Comparison of ENCODE assay signal across 1 cellular context in the genomic region with DNA sequence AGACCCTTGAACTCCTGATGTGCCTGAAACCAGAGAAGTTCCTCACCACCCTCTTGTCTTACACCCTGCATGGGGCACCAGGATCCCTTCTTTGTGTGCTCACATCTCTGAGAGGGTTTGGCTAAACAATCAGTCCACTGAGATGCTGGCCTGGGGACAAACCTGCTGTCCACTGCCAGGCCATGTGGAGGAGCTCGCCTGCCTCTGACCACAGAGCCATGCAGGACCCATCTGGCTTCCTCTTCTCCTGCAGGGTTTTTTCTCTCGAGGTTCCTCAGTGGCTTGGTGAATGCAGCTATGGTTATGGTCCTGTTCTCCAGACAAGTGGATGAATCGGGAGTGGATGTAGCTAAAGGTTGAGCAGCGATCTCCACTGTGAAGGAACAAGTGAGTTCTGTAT.
TF ChIP-seq lines count a peak whose summit lies in the region.

No MANE protein-coding gene starts in this region.

TF ChIP-seq in H1, 55 proteins besides CTCF, POLR2A, EP300 and RAD21:
- TF ChIP-seq, protein P1, sequence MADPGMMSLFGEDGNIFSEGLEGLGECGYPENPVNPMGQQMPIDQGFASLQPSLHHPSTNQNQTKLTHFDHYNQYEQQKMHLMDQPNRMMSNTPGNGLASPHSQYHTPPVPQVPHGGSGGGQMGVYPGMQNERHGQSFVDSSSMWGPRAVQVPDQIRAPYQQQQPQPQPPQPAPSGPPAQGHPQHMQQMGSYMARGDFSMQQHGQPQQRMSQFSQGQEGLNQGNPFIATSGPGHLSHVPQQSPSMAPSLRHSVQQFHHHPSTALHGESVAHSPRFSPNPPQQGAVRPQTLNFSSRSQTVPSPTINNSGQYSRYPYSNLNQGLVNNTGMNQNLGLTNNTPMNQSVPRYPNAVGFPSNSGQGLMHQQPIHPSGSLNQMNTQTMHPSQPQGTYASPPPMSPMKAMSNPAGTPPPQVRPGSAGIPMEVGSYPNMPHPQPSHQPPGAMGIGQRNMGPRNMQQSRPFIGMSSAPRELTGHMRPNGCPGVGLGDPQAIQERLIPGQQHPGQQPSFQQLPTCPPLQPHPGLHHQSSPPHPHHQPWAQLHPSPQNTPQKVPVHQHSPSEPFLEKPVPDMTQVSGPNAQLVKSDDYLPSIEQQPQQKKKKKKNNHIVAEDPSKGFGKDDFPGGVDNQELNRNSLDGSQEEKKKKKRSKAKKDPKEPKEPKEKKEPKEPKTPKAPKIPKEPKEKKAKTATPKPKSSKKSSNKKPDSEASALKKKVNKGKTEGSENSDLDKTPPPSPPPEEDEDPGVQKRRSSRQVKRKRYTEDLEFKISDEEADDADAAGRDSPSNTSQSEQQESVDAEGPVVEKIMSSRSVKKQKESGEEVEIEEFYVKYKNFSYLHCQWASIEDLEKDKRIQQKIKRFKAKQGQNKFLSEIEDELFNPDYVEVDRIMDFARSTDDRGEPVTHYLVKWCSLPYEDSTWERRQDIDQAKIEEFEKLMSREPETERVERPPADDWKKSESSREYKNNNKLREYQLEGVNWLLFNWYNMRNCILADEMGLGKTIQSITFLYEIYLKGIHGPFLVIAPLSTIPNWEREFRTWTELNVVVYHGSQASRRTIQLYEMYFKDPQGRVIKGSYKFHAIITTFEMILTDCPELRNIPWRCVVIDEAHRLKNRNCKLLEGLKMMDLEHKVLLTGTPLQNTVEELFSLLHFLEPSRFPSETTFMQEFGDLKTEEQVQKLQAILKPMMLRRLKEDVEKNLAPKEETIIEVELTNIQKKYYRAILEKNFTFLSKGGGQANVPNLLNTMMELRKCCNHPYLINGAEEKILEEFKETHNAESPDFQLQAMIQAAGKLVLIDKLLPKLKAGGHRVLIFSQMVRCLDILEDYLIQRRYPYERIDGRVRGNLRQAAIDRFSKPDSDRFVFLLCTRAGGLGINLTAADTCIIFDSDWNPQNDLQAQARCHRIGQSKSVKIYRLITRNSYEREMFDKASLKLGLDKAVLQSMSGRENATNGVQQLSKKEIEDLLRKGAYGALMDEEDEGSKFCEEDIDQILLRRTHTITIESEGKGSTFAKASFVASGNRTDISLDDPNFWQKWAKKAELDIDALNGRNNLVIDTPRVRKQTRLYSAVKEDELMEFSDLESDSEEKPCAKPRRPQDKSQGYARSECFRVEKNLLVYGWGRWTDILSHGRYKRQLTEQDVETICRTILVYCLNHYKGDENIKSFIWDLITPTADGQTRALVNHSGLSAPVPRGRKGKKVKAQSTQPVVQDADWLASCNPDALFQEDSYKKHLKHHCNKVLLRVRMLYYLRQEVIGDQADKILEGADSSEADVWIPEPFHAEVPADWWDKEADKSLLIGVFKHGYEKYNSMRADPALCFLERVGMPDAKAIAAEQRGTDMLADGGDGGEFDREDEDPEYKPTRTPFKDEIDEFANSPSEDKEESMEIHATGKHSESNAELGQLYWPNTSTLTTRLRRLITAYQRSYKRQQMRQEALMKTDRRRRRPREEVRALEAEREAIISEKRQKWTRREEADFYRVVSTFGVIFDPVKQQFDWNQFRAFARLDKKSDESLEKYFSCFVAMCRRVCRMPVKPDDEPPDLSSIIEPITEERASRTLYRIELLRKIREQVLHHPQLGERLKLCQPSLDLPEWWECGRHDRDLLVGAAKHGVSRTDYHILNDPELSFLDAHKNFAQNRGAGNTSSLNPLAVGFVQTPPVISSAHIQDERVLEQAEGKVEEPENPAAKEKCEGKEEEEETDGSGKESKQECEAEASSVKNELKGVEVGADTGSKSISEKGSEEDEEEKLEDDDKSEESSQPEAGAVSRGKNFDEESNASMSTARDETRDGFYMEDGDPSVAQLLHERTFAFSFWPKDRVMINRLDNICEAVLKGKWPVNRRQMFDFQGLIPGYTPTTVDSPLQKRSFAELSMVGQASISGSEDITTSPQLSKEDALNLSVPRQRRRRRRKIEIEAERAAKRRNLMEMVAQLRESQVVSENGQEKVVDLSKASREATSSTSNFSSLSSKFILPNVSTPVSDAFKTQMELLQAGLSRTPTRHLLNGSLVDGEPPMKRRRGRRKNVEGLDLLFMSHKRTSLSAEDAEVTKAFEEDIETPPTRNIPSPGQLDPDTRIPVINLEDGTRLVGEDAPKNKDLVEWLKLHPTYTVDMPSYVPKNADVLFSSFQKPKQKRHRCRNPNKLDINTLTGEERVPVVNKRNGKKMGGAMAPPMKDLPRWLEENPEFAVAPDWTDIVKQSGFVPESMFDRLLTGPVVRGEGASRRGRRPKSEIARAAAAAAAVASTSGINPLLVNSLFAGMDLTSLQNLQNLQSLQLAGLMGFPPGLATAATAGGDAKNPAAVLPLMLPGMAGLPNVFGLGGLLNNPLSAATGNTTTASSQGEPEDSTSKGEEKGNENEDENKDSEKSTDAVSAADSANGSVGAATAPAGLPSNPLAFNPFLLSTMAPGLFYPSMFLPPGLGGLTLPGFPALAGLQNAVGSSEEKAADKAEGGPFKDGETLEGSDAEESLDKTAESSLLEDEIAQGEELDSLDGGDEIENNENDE (IDR thresholded peaks at IDR 0.05; ENCODE audit: insufficient replicate concordance, low read length): no peak
- TF ChIP-seq YY1 (IDR thresholded peaks at IDR 0.05; ENCODE audit: low read depth, low read length) (no peak), SUZ12 (IDR thresholded peaks at IDR 0.05; ENCODE audit: low read length) (no peak), POLR2AphosphoS5 (IDR thresholded peaks at IDR 0.05; ENCODE audit: low read depth, low read length) (no peak), TEAD4 (IDR thresholded peaks at IDR 0.05; ENCODE audit: low read depth, low read length) (no peak), GTF2F1 (IDR thresholded peaks at IDR 0.05; ENCODE audit: borderline replicate concordance, low read depth, low read length) (no peak), JUN (IDR thresholded peaks at IDR 0.05; ENCODE audit: low read depth, low read length) (no peak), PHF8 (conservative IDR thresholded peaks at IDR 0.05; ENCODE audit: low read depth, low read length) (no peak), BACH1 (IDR thresholded peaks at IDR 0.05; ENCODE audit: low read length) (no peak), TBP (IDR thresholded peaks at IDR 0.05; ENCODE audit: low read depth, low read length) (no peak), SP1 (IDR thresholded peaks at IDR 0.05; ENCODE audit: low read depth, low read length) (no peak), NRF1 (IDR thresholded peaks at IDR 0.05; ENCODE audit: low read depth, low read length) (no peak), RBBP5 (IDR thresholded peaks at IDR 0.05; ENCODE audit: borderline replicate concordance, low read depth, low read length) (no peak), RXRA (IDR thresholded peaks at IDR 0.05; ENCODE audit: insufficient read depth, low read depth, low read length) (no peak), KDM1A (IDR thresholded peaks at IDR 0.05; ENCODE audit: borderline replicate concordance, low read length) (no peak), JUND (IDR thresholded peaks at IDR 0.05; ENCODE audit: low read length) (no peak), SAP30 (IDR thresholded peaks at IDR 0.05; ENCODE audit: insufficient read depth, insufficient replicate concordance, low read length) (no peak), SIN3A (conservative IDR thresholded peaks at IDR 0.05 in 1 of 2, IDR thresholded peaks at IDR 0.05 in 1 of 2; ENCODE audit: low read depth in 1 of 2, low read length in 2 of 2) (no peak), SP4 (IDR thresholded peaks at IDR 0.05; ENCODE audit: low read length) (no peak)
- TF ChIP-seq, protein P2, sequence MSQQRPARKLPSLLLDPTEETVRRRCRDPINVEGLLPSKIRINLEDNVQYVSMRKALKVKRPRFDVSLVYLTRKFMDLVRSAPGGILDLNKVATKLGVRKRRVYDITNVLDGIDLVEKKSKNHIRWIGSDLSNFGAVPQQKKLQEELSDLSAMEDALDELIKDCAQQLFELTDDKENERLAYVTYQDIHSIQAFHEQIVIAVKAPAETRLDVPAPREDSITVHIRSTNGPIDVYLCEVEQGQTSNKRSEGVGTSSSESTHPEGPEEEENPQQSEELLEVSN (IDR thresholded peaks at IDR 0.05): no peak
